13 cellular contexts compared by ENCODE assay signal in the genomic region with DNA sequence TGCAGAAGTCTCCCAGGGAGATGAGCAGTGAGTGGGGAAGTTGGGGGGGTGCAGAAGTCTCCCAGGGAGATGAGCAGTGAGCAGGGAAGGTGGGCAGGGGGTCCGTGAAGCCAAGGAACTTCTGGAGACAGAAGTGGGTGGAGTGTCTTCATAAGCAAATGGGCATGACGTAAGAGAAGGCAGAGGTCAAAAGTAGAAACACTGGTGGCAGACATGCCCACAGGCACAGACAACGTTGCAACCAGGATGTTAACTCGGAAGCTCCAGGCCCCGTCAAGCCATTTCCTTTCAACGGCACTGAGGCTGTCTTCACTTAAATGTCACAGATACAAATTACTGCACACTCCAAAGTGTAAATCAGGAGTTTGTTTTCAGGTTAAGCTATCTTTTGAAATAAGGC.
DNase-seq lines count a peak whose midpoint lies in the region; ATAC-seq and TF ChIP-seq lines count a peak whose summit lies in the region.
"Had no signal": no experiment of that assay in that cellular context is flagged by ENCODE, and none has a peak within 500 bp of the region (broad histone marks: within the 10 kb centered on the region; RNA-seq: fewer than 3 reads in every experiment).

No MANE protein-coding gene starts in this region.

- no peak overlapping the region for H2AK5ac ChIP-seq in mesenchymal stem cell (ENCODE audit: low read length, severe bottlenecking)

- H3K27me3 ChIP-seq in BLaER1 (no peaks in the 10 kb centered on the region), mesenchymal stem cell (ENCODE audit: control insufficient read depth in 1 of 2, insufficient read depth in 1 of 2, low read length in 2 of 2) (no peaks in the 10 kb centered on the region)

- H3K4me1 ChIP-seq in BLaER1, result peaks cover 54% of the 10 kb centered on the region
- H3K4me1 ChIP-seq in mesenchymal stem cell (ENCODE audit: control insufficient read depth, insufficient read depth, low read depth, low read length), result peaks cover 2% of the 10 kb centered on the region

- no peak overlapping the region for H2BK5ac ChIP-seq in mesenchymal stem cell (ENCODE audit: low read depth, low read length, poor library complexity, severe bottlenecking)

- H3K36me3 ChIP-seq in BLaER1 (no peaks in the 10 kb centered on the region), mesenchymal stem cell (ENCODE audit: control insufficient read depth in 1 of 2, insufficient read depth in 2 of 2, low read depth in 1 of 2, low read length in 2 of 2) (peaks cover 0 to 2% of the 10 kb centered on the region in 2 experiments)

- no peak overlapping the region for H3K23ac ChIP-seq in mesenchymal stem cell (ENCODE audit: low read length in 2 of 2)

- DNase-seq in MV-4-11 (lab: John Stamatoyannopoulos, UW) (peak; percentile 58), mesenchymal stem cell (peak; percentile 17), foreskin melanocyte (no peak), T-helper 17 cell (no peak)
- DNase-seq: CD4-positive, CD25-positive, alpha-beta regulatory T cell; DMS53; H7; IMR-90 had no signal

- no peak overlapping the region for H3K4ac ChIP-seq in mesenchymal stem cell (ENCODE audit: low read depth in 1 of 2, low read length in 2 of 2)

- H3K27ac ChIP-seq in 22Rv1 (0 out of 2 replicates have a peak overlapping the region, but pooled peaks have one; percentile 30), BLaER1 (peak overlapping the region; percentile 93), mesenchymal stem cell (ENCODE audit: low read length, poor library complexity, severe bottlenecking) (no peak overlapping the region)
- H3K27ac ChIP-seq: A549 had no signal

- 64% methylated on average over 6 of the region's 6 CpGs for WGBS in mesenchymal stem cell

- no peaks in the 10 kb centered on the region for H3K79me1 ChIP-seq in mesenchymal stem cell (replicated peaks; ENCODE audit: low read length, poor library complexity, severe bottlenecking)

- TF ChIP-seq CTCF in 22Rv1 (IDR thresholded peaks at IDR 0.05), result no peak

- H4K91ac ChIP-seq in mesenchymal stem cell (ENCODE audit: low read length), result no peak overlapping the region

- H3K9me3 ChIP-seq in BLaER1 (peaks cover 7% of the 10 kb centered on the region; the same call in 1 of the 2 replicates), mesenchymal stem cell (ENCODE audit: control insufficient read depth, low read length) (no peaks in the 10 kb centered on the region), T-helper 17 cell (ENCODE audit: control insufficient read depth, low read length, poor library complexity, severe bottlenecking) (no peaks in the 10 kb centered on the region)
- H3K9me3 ChIP-seq: A549 had no signal

- H3K27me3 Mint-ChIP-seq in T-helper 17 cell, result peaks cover 19% of the 10 kb centered on the region

- no peak overlapping the region for H2BK12ac ChIP-seq in mesenchymal stem cell (ENCODE audit: low read length in 2 of 2)

- peaks cover 2% of the 10 kb centered on the region for H3K36me3 Mint-ChIP-seq in T-helper 17 cell (ENCODE audit: low read depth)
- H3K36me3 Mint-ChIP-seq: CD4-positive, CD25-positive, alpha-beta regulatory T cell had no signal

- no peak for ATAC-seq in HG03039 (IDR thresholded peaks at IDR 0.05; ENCODE audit: unreplicated experiment)
- ATAC-seq in T-helper 17 cell, result no peak
- ATAC-seq: A549, GM23338 had no signal

- no peak overlapping the region for H2AFZ ChIP-seq in mesenchymal stem cell (ENCODE audit: low read depth, low read length)
- H2AFZ ChIP-seq: GM23338 had no signal

- H3K4me3 Mint-ChIP-seq in T-helper 17 cell, result no peak overlapping the region
- H3K4me3 Mint-ChIP-seq: CD4-positive, CD25-positive, alpha-beta regulatory T cell; GM23338 had no signal

- H4K8ac ChIP-seq in mesenchymal stem cell (ENCODE audit: low read length), result no peak overlapping the region

- no peak overlapping the region for H2BK120ac ChIP-seq in mesenchymal stem cell (ENCODE audit: low read depth, low read length)

- H3K4me3 ChIP-seq in BLaER1, result peak overlapping the region; percentile 53
- no peak overlapping the region for H3K4me3 ChIP-seq in mesenchymal stem cell (ENCODE audit: insufficient read depth in 1 of 2, low read depth in 1 of 2, low read length in 2 of 2)
- H3K4me3 ChIP-seq: A549, GM23338 had no signal

- no peak overlapping the region for H3K27ac Mint-ChIP-seq in T-helper 17 cell
- H3K27ac Mint-ChIP-seq: CD4-positive, CD25-positive, alpha-beta regulatory T cell; GM23338 had no signal

- no peaks in the 10 kb centered on the region for H3K4me1 Mint-ChIP-seq in T-helper 17 cell
- H3K4me1 Mint-ChIP-seq: CD4-positive, CD25-positive, alpha-beta regulatory T cell had no signal

- H3K9ac ChIP-seq in BLaER1 (peak overlapping the region; percentile 74), mesenchymal stem cell (ENCODE audit: low read length) (no peak overlapping the region)

- H4K20me1 ChIP-seq in BLaER1, result no peaks in the 10 kb centered on the region

- no peak overlapping the region for H3K18ac ChIP-seq in mesenchymal stem cell (ENCODE audit: low read depth in 1 of 2, low read length in 2 of 2)

- peak overlapping the region; percentile 89 for H3K4me2 ChIP-seq in BLaER1
- no peak overlapping the region for H3K4me2 ChIP-seq in mesenchymal stem cell (ENCODE audit: low read length, poor library complexity, severe bottlenecking)
- H3K4me2 ChIP-seq: A549, GM23338 had no signal

- no peak overlapping the region for H2BK15ac ChIP-seq in mesenchymal stem cell (ENCODE audit: low read depth, poor library complexity, severe bottlenecking)

- H3K14ac ChIP-seq in mesenchymal stem cell (ENCODE audit: low read length in 2 of 2), result no peak overlapping the region

Comparison
In these comparisons a context has a peak if more than half of its experiments do, and no peak if none do; other contexts are left out.
1. DNase-seq: peak in MV-4-11 (single experiment) and mesenchymal stem cell (single experiment); none in foreskin melanocyte (single experiment) and T-helper 17 cell (0 of 3).